Comparison of ENCODE assay signal across 8 cellular contexts in the genomic region with DNA sequence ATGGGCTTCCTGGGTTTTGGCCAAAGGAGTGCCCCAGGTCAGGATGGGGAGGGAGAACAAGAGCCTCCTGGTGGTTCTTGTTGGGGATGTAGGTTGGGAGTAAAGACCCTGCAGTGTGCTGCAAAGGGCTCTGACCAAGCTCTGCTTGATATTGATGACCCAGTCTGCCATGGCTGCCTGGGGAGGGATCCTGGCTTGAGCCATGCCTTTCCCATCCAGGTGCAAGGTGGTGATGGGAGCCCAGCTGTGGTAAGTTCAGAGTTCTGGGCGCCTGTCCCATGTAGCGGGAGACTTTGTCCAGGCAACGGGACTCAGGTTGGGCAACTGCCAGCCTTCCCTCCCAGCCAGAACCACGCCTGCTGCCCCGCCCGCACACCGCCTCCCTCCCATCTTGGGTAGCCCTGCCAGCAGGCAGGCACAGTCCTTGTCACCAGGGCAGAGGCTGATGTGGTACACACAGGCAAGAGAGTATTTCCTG. TPM values are rescaled to one million over a fixed set of nuclear protein-coding genes. Genes with fewer than 3 reads are reported as not detected.
DNase-seq lines count a peak whose midpoint lies in the region; ATAC-seq, FAIRE-seq and TF ChIP-seq lines count a peak whose summit lies in the region.

No MANE protein-coding gene starts in this region.

- no CpG with 5 or more reads among the region's 7 CpGs for WGBS in IMR-90 (ENCODE audit: extremely low coverage in 2 of 2, insufficient read length in 1 of 2), 2 experiments
- 13 to 28% (median 26%) methylated on average over 7 of the region's 7 CpGs for WGBS in small intestine, 3 donors

- H4K5ac ChIP-seq in IMR-90 (ENCODE audit: low read depth, low read length), result peak overlapping the region; percentile 9; the same call in 1 of the 2 replicates

- ATAC-seq in IMR-90 (ENCODE audit: low read depth) (no peak), HG03175 (IDR thresholded peaks at IDR 0.05; ENCODE audit: unreplicated experiment) (no peak), GM18873 (IDR thresholded peaks at IDR 0.05; ENCODE audit: low FRiP score, unreplicated experiment) (no peak), GM19455 (IDR thresholded peaks at IDR 0.05; ENCODE audit: unreplicated experiment) (no peak)

- H3K4ac ChIP-seq in IMR-90 (ENCODE audit: low read depth, low read length), result peak overlapping the region; percentile 97

- dilution Hi-C loops in IMR-90 (cut with HindIII; ENCODE audit: low sequenced_read_pairs, unreplicated experiment), result no loop called here

- peak overlapping the region; percentile 94 for H4K91ac ChIP-seq in IMR-90 (ENCODE audit: insufficient read depth, low read depth, low read length)

- H2AK9ac ChIP-seq in IMR-90 (replicated peaks; ENCODE audit: low read depth, low read length, poor library complexity), result peak overlapping the region; percentile 100

- CTCF ChIA-PET in IMR-90 (lab: Yijun Ruan, JAX), result no interaction called here

- H2AK5ac ChIP-seq in IMR-90 (ENCODE audit: low read depth, low read length), result peak overlapping the region; percentile 99

- H3K4me1 ChIP-seq in IMR-90 (ENCODE audit: control insufficient read depth, insufficient read depth, low read length) (peaks cover 30% of the 10 kb centered on the region), small intestine (ENCODE audit: control insufficient read depth in 2 of 2, insufficient read depth in 1 of 2, low read depth in 1 of 2, low read length in 1 of 2) (peaks cover 10 to 23% of the 10 kb centered on the region in 2 donors)

- in situ Hi-C loops in IMR-90 (cut with MboI; ENCODE audit: low sequenced_read_pairs), result no loop called here

- H3K9ac ChIP-seq in IMR-90 (ENCODE audit: low read depth, low read length), result peak overlapping the region; percentile 88

- FAIRE-seq in small intestine (lab: Jason Lieb, UNC), result no peak

- H3K36me3 ChIP-seq in IMR-90 (ENCODE audit: control insufficient read depth, insufficient read depth, low read length) (peaks cover 13% of the 10 kb centered on the region), small intestine (ENCODE audit: control insufficient read depth in 2 of 2, insufficient read depth in 2 of 2, low read length in 2 of 2) (no peaks in the 10 kb centered on the region)

- no peak for TF ChIP-seq POLR2A in IMR-90 (IDR thresholded peaks at IDR 0.05; ENCODE audit: low read depth, low read length)

- H3K4me2 ChIP-seq in IMR-90 (ENCODE audit: low read depth, low read length), result peak overlapping the region; percentile 82

- no peak for TF ChIP-seq CTCF in IMR-90 (conservative IDR thresholded peaks at IDR 0.05; ENCODE audit: low read depth, low read length)

- POLR2A ChIA-PET in IMR-90 (lab: Charles Lee; ENCODE audit: unreplicated experiment), result interaction anchor here (0.6 kb wide), 1 partner anchor 119 kb away, joined by 3 read pairs; no protein-coding TSS in a partner anchor

- H2BK5ac ChIP-seq in IMR-90 (ENCODE audit: low read depth, low read length, poor library complexity, severe bottlenecking), result peak overlapping the region; percentile 80

- H4K20me1 ChIP-seq in IMR-90 (ENCODE audit: insufficient read depth, low read length), result peaks cover 73% of the 10 kb centered on the region

- no peaks in the 10 kb centered on the region for H3K27me3 ChIP-seq in IMR-90 (ENCODE audit: control insufficient read depth, insufficient read depth, low read length)
- no peaks in the 10 kb centered on the region for H3K27me3 ChIP-seq in small intestine (ENCODE audit: control insufficient read depth in 2 of 2, insufficient read depth in 2 of 2, low read length in 2 of 2)

- no TSS peak for BruUV-seq in IMR-90 (replicated peaks; lab: Mats Ljungman, UMichigan)

- peak overlapping the region; percentile 88 for H3K27ac ChIP-seq in IMR-90 (ENCODE audit: insufficient read depth, low read length)
- H3K27ac ChIP-seq in small intestine (ENCODE audit: low read depth in 1 of 2, low read length in 1 of 2), result peak overlapping the region; percentile 62 to 81

- H3K4me3 ChIP-seq in IMR-90 (ENCODE audit: insufficient read depth, low read depth, low read length), result peak overlapping the region; percentile 82
- peak overlapping the region; percentile 88 for H3K4me3 ChIP-seq in iPS-18c (ENCODE audit: insufficient read depth, low read depth, low read length)
- peak overlapping the region in 1 of 2 donors; percentile 86 for H3K4me3 ChIP-seq in small intestine (ENCODE audit: low read depth in 1 of 2, low read length in 2 of 2)

- H3K9me3 ChIP-seq in IMR-90 (ENCODE audit: control insufficient read depth, insufficient read depth, low read length) (no peaks in the 10 kb centered on the region), iPS-18c (ENCODE audit: control insufficient read depth, insufficient read depth, low read length) (no peaks in the 10 kb centered on the region), small intestine (ENCODE audit: control insufficient read depth, low read depth) (no peaks in the 10 kb centered on the region)

- H3K56ac ChIP-seq in IMR-90 (ENCODE audit: extremely low read depth, insufficient read depth, low read length), result peak overlapping the region; percentile 93

- H3K14ac ChIP-seq in IMR-90 (replicated peaks; ENCODE audit: low read depth, low read length), result peak overlapping the region; percentile 96

- intact Hi-C loops in IMR-90 (cut with micrococcal nuclease), result no loop called here

- H3K18ac ChIP-seq in IMR-90 (ENCODE audit: low read depth, low read length), result no peak overlapping the region

- peaks cover 10% of the 10 kb centered on the region for H3K9me1 ChIP-seq in IMR-90 (ENCODE audit: insufficient read depth, low read length)

- H3K79me1 ChIP-seq in IMR-90 (ENCODE audit: low read depth in 1 of 2, low read length in 2 of 2), result peaks cover 0 to 56% of the 10 kb centered on the region in 2 experiments; a peak in 2 of 4 replicates

- no peak for TF ChIP-seq RAD21 in IMR-90 (IDR thresholded peaks at IDR 0.05; ENCODE audit: low read length)

- no peak overlapping the region for H2AFZ ChIP-seq in IMR-90 (replicated peaks; ENCODE audit: low read length, poor library complexity)

- DNase-seq in AML-193 (lab: John Stamatoyannopoulos, UW), result peak; percentile 69 to 71
- DNase-seq in IMR-90, result no peak
- peak; percentile 73 for DNase-seq in astrocyte of the hippocampus (ENCODE audit: low read depth, low spot score)
- peak; percentile 95 for DNase-seq in small intestine

- peak overlapping the region; percentile 76 for H2BK120ac ChIP-seq in IMR-90 (ENCODE audit: low read depth, low read length)

- peak overlapping the region; percentile 91 for H3K23ac ChIP-seq in IMR-90 (ENCODE audit: low read depth, low read length)

- H2BK15ac ChIP-seq in IMR-90 (ENCODE audit: low read depth, low read length), result peak overlapping the region; percentile 61; the same call in 1 of the 3 replicates

- no peak overlapping the region; the same call in 1 of the 2 replicates for H2BK20ac ChIP-seq in IMR-90 (ENCODE audit: low read depth, low read length)

- H4K8ac ChIP-seq in IMR-90 (ENCODE audit: low read depth in 2 of 2, low read length in 2 of 2), result peak overlapping the region; percentile 59 to 90; a peak in 3 of 4 replicates

TF ChIP-seq in IMR-90, 13 proteins besides CTCF, POLR2A, EP300 and RAD21 (continues in another document):
- no peak for TF ChIP-seq RCOR1 (IDR thresholded peaks at IDR 0.05; ENCODE audit: insufficient replicate concordance, low read length)
- TF ChIP-seq MAZ (IDR thresholded peaks at IDR 0.05; ENCODE audit: borderline replicate concordance, low read depth, low read length), result no peak
- TF ChIP-seq, protein P1, sequence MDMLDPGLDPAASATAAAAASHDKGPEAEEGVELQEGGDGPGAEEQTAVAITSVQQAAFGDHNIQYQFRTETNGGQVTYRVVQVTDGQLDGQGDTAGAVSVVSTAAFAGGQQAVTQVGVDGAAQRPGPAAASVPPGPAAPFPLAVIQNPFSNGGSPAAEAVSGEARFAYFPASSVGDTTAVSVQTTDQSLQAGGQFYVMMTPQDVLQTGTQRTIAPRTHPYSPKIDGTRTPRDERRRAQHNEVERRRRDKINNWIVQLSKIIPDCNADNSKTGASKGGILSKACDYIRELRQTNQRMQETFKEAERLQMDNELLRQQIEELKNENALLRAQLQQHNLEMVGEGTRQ (IDR thresholded peaks at IDR 0.05; ENCODE audit: low read depth, low read length), result no peak

RNA-seq across cellular contexts. Expression of a gene that starts 2.6 kb away (rescaled TPM):
- total RNA-seq in IMR-90 (2012; rRNA removed), result 816 and 867 TPM in 2 replicates
- polyA plus RNA-seq in IMR-90 (2012; rRNA removed), result 1,079 and 1,150 TPM in 2 replicates
- polyA plus RNA-seq in IMR-90 (2012; cell fraction: cytosol; rRNA removed), result 411 and 787 TPM in 2 replicates
- polyA plus RNA-seq in IMR-90 (2012; cell fraction: nucleus; rRNA removed; ENCODE audit: low replicate concordance), result 281 and 349 TPM in 2 replicates
- 100 to 1,000 TPM in 1 of 3 donors, 10 to 100 TPM in 2; 23.9 to 117 (median 49.2) TPM for polyA plus RNA-seq in small intestine

RNA-seq across cellular contexts. Expression of a gene that starts 30.4 kb away (rescaled TPM):
- total RNA-seq in IMR-90 (2012; rRNA removed), result 3.9 and 4.3 TPM in 2 replicates
- polyA plus RNA-seq in IMR-90 (2012; rRNA removed) (29.3 and 34.3 TPM in 2 replicates), small intestine (100 to 1,000 TPM in 2 of 3 donors, 10 to 100 TPM in 1; 39.2 to 204 (median 164) TPM)
- polyA plus RNA-seq in IMR-90 (2012; cell fraction: cytosol; rRNA removed), result 22.0 and 34.4 TPM in 2 replicates
- 153 and 393 TPM in 2 replicates for polyA plus RNA-seq in IMR-90 (2012; cell fraction: nucleus; rRNA removed; ENCODE audit: low replicate concordance)

RNA-seq across cellular contexts. Expression of a gene that starts 33.5 kb away (rescaled TPM):
- total RNA-seq in IMR-90 (2012; rRNA removed), result 0.36 TPM in 1 of 2 replicates, not detected in the other
- polyA plus RNA-seq in IMR-90 (2012; rRNA removed), result 0.12 and 0.36 TPM in 2 replicates
- 0.04 and 0.15 TPM in 2 replicates for polyA plus RNA-seq in IMR-90 (2012; cell fraction: cytosol; rRNA removed)
- polyA plus RNA-seq in IMR-90 (2012; cell fraction: nucleus; rRNA removed; ENCODE audit: low replicate concordance), result 0.37 and 0.78 TPM in 2 replicates
- 1 to 10 TPM in 1 of 3 donors, not detected in 2; 2.1 TPM for polyA plus RNA-seq in small intestine

RNA-seq across cellular contexts. Expression of a gene that starts 40.3 kb away (rescaled TPM):
- under 0.01 TPM in 2 replicates for total RNA-seq in IMR-90 (2012; rRNA removed)
- polyA plus RNA-seq in IMR-90 (2012; rRNA removed), result not detected in 2 replicates
- polyA plus RNA-seq in IMR-90 (2012; cell fraction: cytosol; rRNA removed), result not detected in 2 replicates
- polyA plus RNA-seq in IMR-90 (2012; cell fraction: nucleus; rRNA removed; ENCODE audit: low replicate concordance), result 0.37 and 0.52 TPM in 2 replicates
- under 1 TPM in 2 of 3 donors, not detected in 1; 0.21 to 0.54 TPM for polyA plus RNA-seq in small intestine

RNA-seq across cellular contexts. Expression of a gene that starts 47.2 kb away (rescaled TPM):
- total RNA-seq in IMR-90 (2012; rRNA removed), result not detected in 2 replicates
- 0.04 TPM in 1 of 2 replicates, not detected in the other for polyA plus RNA-seq in IMR-90 (2012; rRNA removed)
- polyA plus RNA-seq in IMR-90 (2012; cell fraction: cytosol; rRNA removed), result not detected in 2 replicates
- polyA plus RNA-seq in IMR-90 (2012; cell fraction: nucleus; rRNA removed; ENCODE audit: low replicate concordance), result 0.08 and 0.13 TPM in 2 replicates
- not detected for polyA plus RNA-seq in small intestine
